Comparison of ENCODE assay signal across 1 cellular context in genomic region chr12:123449103-123449736, GRCh38.
TF ChIP-seq lines count a peak whose summit lies in the region.

No MANE protein-coding gene starts in this region.

TF ChIP-seq in K562, 482 proteins besides CTCF, POLR2A, EP300 and RAD21:
- TF ChIP-seq HMBOX1 (IDR thresholded peaks at IDR 0.05) (peak; percentile 59), NR2C1 (IDR thresholded peaks at IDR 0.05) (peak; percentile 46; the same call in 1 of the 2 replicates), NR2C1 (tag; IDR thresholded peaks at IDR 0.05) (peak; percentile 76), JUND (IDR thresholded peaks at IDR 0.05; ENCODE audit: borderline replicate concordance, low read depth, low read length) (peak; percentile 5; the same call in 1 of the 2 replicates), JUND (tag; IDR thresholded peaks at IDR 0.05; ENCODE audit: borderline replicate concordance, low read depth, low read length) (no peak), TSC22D4 (tag; IDR thresholded peaks at IDR 0.05) (no peak), NR2C2 (CRISPR knock-in tag; IDR thresholded peaks at IDR 0.05) (no peak), NR2C2 (tag; IDR thresholded peaks at IDR 0.05) (peak; percentile 52), PHB (CRISPR knock-in tag; IDR thresholded peaks at IDR 0.05) (no peak), FOSL1 (tag; conservative IDR thresholded peaks at IDR 0.05) (peak; percentile 58), CREBBP (IDR thresholded peaks at IDR 0.05; ENCODE audit: low read depth, low read length) (no peak), PHF21A (IDR thresholded peaks at IDR 0.05; ENCODE audit: borderline replicate concordance, low read depth) (no peak), EZH2 (IDR thresholded peaks at IDR 0.05; ENCODE audit: borderline replicate concordance, low read depth, low read length) (no peak)
TF ChIP-seq in K562: peak in this region for 5.
